ENCODE assay signal across 1 cellular context in genomic region chr15:45387379-45388007, GRCh38.
A peak's percentile ranks its signal among the peaks of the same experiment; 100 is the strongest.
TF ChIP-seq lines count a peak whose summit lies in the region.

No MANE protein-coding gene starts in this region.

TF ChIP-seq in HepG2, 621 proteins besides CTCF, POLR2A, EP300 and RAD21 (continued from another document and continues in another):
- TF ChIP-seq, protein P1, sequence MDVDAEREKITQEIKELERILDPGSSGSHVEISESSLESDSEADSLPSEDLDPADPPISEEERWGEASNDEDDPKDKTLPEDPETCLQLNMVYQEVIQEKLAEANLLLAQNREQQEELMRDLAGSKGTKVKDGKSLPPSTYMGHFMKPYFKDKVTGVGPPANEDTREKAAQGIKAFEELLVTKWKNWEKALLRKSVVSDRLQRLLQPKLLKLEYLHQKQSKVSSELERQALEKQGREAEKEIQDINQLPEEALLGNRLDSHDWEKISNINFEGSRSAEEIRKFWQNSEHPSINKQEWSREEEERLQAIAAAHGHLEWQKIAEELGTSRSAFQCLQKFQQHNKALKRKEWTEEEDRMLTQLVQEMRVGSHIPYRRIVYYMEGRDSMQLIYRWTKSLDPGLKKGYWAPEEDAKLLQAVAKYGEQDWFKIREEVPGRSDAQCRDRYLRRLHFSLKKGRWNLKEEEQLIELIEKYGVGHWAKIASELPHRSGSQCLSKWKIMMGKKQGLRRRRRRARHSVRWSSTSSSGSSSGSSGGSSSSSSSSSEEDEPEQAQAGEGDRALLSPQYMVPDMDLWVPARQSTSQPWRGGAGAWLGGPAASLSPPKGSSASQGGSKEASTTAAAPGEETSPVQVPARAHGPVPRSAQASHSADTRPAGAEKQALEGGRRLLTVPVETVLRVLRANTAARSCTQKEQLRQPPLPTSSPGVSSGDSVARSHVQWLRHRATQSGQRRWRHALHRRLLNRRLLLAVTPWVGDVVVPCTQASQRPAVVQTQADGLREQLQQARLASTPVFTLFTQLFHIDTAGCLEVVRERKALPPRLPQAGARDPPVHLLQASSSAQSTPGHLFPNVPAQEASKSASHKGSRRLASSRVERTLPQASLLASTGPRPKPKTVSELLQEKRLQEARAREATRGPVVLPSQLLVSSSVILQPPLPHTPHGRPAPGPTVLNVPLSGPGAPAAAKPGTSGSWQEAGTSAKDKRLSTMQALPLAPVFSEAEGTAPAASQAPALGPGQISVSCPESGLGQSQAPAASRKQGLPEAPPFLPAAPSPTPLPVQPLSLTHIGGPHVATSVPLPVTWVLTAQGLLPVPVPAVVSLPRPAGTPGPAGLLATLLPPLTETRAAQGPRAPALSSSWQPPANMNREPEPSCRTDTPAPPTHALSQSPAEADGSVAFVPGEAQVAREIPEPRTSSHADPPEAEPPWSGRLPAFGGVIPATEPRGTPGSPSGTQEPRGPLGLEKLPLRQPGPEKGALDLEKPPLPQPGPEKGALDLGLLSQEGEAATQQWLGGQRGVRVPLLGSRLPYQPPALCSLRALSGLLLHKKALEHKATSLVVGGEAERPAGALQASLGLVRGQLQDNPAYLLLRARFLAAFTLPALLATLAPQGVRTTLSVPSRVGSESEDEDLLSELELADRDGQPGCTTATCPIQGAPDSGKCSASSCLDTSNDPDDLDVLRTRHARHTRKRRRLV (CRISPR knock-in tag; IDR thresholded peaks at IDR 0.05): no peak
- TF ChIP-seq SMC3 (IDR thresholded peaks at IDR 0.05; ENCODE audit: low read length) (0 out of 2 replicates have a peak, but pooled peaks have one; percentile 6), ZNF878 (CRISPR knock-in tag; IDR thresholded peaks at IDR 0.05) (no peak), SAP130 (CRISPR knock-in tag; IDR thresholded peaks at IDR 0.05; ENCODE audit: low read depth) (peak; percentile 66), ADNP (CRISPR knock-in tag; IDR thresholded peaks at IDR 0.05) (no peak), FLYWCH1 (CRISPR knock-in tag; IDR thresholded peaks at IDR 0.05) (no peak), TIGD3 (CRISPR knock-in tag; IDR thresholded peaks at IDR 0.05; ENCODE audit: borderline replicate concordance) (no peak), ZNF7 (CRISPR knock-in tag; IDR thresholded peaks at IDR 0.05) (peak; percentile 95), TFAP4 (IDR thresholded peaks at IDR 0.05; ENCODE audit: borderline replicate concordance, low read depth) (peak; percentile 29; the same call in 1 of the 2 replicates), MED13 (CRISPR knock-in tag; IDR thresholded peaks at IDR 0.05) (peak; percentile 60; the same call in 1 of the 2 replicates), NFIB (CRISPR knock-in tag; IDR thresholded peaks at IDR 0.05; ENCODE audit: borderline replicate concordance) (no peak), SOX6 (IDR thresholded peaks at IDR 0.05) (no peak), SOX6 (CRISPR knock-in tag; IDR thresholded peaks at IDR 0.05) (peak; percentile 85), ELF3 (CRISPR knock-in tag; IDR thresholded peaks at IDR 0.05) (peak; percentile 43; the same call in 1 of the 2 replicates), ARID2 (CRISPR knock-in tag; IDR thresholded peaks at IDR 0.05; ENCODE audit: borderline replicate concordance) (0 out of 2 replicates have a peak, but pooled peaks have one; percentile 57), PHF20 (CRISPR knock-in tag; IDR thresholded peaks at IDR 0.05) (no peak), ZNF891 (CRISPR knock-in tag; IDR thresholded peaks at IDR 0.05) (no peak), NKX3-1 (CRISPR knock-in tag; IDR thresholded peaks at IDR 0.05) (peak; percentile 77; the same call in 1 of the 2 replicates), ZNF276 (CRISPR knock-in tag; IDR thresholded peaks at IDR 0.05; ENCODE audit: low read depth) (no peak), NFE2L2 (IDR thresholded peaks at IDR 0.05; ENCODE audit: low read length) (no peak), HOXA7 (CRISPR knock-in tag; IDR thresholded peaks at IDR 0.05) (no peak), ZMYM4 (CRISPR knock-in tag; IDR thresholded peaks at IDR 0.05) (no peak), PHB2 (IDR thresholded peaks at IDR 0.05; ENCODE audit: partially characterized antibody) (no peak), ZNF343 (CRISPR knock-in tag; IDR thresholded peaks at IDR 0.05) (no peak), ZNF30 (CRISPR knock-in tag; IDR thresholded peaks at IDR 0.05) (no peak), HNRNPH1 (optimal IDR thresholded peaks at IDR 0.05; ENCODE audit: low read depth, low read length) (no peak), ZNF563 (CRISPR knock-in tag; IDR thresholded peaks at IDR 0.05) (no peak), EHMT2 (IDR thresholded peaks at IDR 0.05; ENCODE audit: borderline replicate concordance, low read depth, low read length) (no peak), ZIK1 (CRISPR knock-in tag; IDR thresholded peaks at IDR 0.05; ENCODE audit: borderline replicate concordance, low read depth) (no peak), CCAR2 (optimal IDR thresholded peaks at IDR 0.05; ENCODE audit: low read depth, low read length) (no peak), PRPF4 (IDR thresholded peaks at IDR 0.05; ENCODE audit: low read depth, low read length, poor library complexity, severe bottlenecking) (no peak), ZNF451 (CRISPR knock-in tag; IDR thresholded peaks at IDR 0.05) (no peak), ZNF274 (CRISPR knock-in tag; IDR thresholded peaks at IDR 0.05) (no peak), NFKB2 (CRISPR knock-in tag; IDR thresholded peaks at IDR 0.05; ENCODE audit: borderline replicate concordance) (no peak), SCMH1 (CRISPR knock-in tag; IDR thresholded peaks at IDR 0.05; ENCODE audit: borderline replicate concordance) (no peak), SMYD3 (CRISPR knock-in tag; IDR thresholded peaks at IDR 0.05) (no peak), ISL2 (CRISPR knock-in tag; IDR thresholded peaks at IDR 0.05) (peak; percentile 97), SIX1 (CRISPR knock-in tag; IDR thresholded peaks at IDR 0.05; ENCODE audit: borderline replicate concordance) (0 out of 2 replicates have a peak, but pooled peaks have one; percentile 32), MIER3 (CRISPR knock-in tag; IDR thresholded peaks at IDR 0.05; ENCODE audit: borderline replicate concordance) (peak; percentile 49; the same call in 1 of the 2 replicates), POGZ (CRISPR knock-in tag; IDR thresholded peaks at IDR 0.05) (peak; percentile 64), ZNF737 (CRISPR knock-in tag; IDR thresholded peaks at IDR 0.05; ENCODE audit: borderline replicate concordance) (no peak), NFYC (CRISPR knock-in tag; IDR thresholded peaks at IDR 0.05) (no peak), HNRNPUL1 (IDR thresholded peaks at IDR 0.05; ENCODE audit: low read depth, low read length) (no peak), ARNTL (CRISPR knock-in tag; IDR thresholded peaks at IDR 0.05) (peak; percentile 61; the same call in 1 of the 2 replicates), IRF2 (CRISPR knock-in tag; IDR thresholded peaks at IDR 0.05) (peak; percentile 59; the same call in 1 of the 2 replicates), NFIC (IDR thresholded peaks at IDR 0.05; ENCODE audit: low read length) (peak; percentile 90), ZNF124 (CRISPR knock-in tag; IDR thresholded peaks at IDR 0.05) (peak; percentile 60; the same call in 1 of the 2 replicates), SOX13 (IDR thresholded peaks at IDR 0.05) (peak; percentile 34; the same call in 1 of the 2 replicates), SOX13 (CRISPR knock-in tag; conservative IDR thresholded peaks at IDR 0.05 in 1 of 2, IDR thresholded peaks at IDR 0.05 in 1 of 2) (peak in 1 of 2 experiments; percentile 80; a peak in 1 of 4 replicates)
- TF ChIP-seq, protein P2, sequence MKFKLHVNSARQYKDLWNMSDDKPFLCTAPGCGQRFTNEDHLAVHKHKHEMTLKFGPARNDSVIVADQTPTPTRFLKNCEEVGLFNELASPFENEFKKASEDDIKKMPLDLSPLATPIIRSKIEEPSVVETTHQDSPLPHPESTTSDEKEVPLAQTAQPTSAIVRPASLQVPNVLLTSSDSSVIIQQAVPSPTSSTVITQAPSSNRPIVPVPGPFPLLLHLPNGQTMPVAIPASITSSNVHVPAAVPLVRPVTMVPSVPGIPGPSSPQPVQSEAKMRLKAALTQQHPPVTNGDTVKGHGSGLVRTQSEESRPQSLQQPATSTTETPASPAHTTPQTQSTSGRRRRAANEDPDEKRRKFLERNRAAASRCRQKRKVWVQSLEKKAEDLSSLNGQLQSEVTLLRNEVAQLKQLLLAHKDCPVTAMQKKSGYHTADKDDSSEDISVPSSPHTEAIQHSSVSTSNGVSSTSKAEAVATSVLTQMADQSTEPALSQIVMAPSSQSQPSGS (CRISPR knock-in tag; IDR thresholded peaks at IDR 0.05): peak; percentile 77; the same call in 1 of the 2 replicates
- TF ChIP-seq, protein P3, sequence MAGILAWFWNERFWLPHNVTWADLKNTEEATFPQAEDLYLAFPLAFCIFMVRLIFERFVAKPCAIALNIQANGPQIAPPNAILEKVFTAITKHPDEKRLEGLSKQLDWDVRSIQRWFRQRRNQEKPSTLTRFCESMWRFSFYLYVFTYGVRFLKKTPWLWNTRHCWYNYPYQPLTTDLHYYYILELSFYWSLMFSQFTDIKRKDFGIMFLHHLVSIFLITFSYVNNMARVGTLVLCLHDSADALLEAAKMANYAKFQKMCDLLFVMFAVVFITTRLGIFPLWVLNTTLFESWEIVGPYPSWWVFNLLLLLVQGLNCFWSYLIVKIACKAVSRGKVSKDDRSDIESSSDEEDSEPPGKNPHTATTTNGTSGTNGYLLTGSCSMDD (CRISPR knock-in tag; IDR thresholded peaks at IDR 0.05): no peak
- TF ChIP-seq, protein P4, sequence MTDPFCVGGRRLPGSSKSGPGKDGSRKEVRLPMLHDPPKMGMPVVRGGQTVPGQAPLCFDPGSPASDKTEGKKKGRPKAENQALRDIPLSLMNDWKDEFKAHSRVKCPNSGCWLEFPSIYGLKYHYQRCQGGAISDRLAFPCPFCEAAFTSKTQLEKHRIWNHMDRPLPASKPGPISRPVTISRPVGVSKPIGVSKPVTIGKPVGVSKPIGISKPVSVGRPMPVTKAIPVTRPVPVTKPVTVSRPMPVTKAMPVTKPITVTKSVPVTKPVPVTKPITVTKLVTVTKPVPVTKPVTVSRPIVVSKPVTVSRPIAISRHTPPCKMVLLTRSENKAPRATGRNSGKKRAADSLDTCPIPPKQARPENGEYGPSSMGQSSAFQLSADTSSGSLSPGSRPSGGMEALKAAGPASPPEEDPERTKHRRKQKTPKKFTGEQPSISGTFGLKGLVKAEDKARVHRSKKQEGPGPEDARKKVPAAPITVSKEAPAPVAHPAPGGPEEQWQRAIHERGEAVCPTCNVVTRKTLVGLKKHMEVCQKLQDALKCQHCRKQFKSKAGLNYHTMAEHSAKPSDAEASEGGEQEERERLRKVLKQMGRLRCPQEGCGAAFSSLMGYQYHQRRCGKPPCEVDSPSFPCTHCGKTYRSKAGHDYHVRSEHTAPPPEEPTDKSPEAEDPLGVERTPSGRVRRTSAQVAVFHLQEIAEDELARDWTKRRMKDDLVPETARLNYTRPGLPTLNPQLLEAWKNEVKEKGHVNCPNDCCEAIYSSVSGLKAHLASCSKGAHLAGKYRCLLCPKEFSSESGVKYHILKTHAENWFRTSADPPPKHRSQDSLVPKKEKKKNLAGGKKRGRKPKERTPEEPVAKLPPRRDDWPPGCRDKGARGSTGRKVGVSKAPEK (CRISPR knock-in tag; IDR thresholded peaks at IDR 0.05; ENCODE audit: borderline replicate concordance): no peak
- TF ChIP-seq, protein P5, sequence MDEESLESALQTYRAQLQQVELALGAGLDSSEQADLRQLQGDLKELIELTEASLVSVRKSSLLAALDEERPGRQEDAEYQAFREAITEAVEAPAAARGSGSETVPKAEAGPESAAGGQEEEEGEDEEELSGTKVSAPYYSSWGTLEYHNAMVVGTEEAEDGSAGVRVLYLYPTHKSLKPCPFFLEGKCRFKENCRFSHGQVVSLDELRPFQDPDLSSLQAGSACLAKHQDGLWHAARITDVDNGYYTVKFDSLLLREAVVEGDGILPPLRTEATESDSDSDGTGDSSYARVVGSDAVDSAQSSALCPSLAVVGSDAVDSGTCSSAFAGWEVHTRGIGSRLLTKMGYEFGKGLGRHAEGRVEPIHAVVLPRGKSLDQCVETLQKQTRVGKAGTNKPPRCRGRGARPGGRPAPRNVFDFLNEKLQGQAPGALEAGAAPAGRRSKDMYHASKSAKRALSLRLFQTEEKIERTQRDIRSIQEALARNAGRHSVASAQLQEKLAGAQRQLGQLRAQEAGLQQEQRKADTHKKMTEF (CRISPR knock-in tag; IDR thresholded peaks at IDR 0.05): peak; percentile 65; the same call in 1 of the 2 replicates
- TF ChIP-seq, protein P6, sequence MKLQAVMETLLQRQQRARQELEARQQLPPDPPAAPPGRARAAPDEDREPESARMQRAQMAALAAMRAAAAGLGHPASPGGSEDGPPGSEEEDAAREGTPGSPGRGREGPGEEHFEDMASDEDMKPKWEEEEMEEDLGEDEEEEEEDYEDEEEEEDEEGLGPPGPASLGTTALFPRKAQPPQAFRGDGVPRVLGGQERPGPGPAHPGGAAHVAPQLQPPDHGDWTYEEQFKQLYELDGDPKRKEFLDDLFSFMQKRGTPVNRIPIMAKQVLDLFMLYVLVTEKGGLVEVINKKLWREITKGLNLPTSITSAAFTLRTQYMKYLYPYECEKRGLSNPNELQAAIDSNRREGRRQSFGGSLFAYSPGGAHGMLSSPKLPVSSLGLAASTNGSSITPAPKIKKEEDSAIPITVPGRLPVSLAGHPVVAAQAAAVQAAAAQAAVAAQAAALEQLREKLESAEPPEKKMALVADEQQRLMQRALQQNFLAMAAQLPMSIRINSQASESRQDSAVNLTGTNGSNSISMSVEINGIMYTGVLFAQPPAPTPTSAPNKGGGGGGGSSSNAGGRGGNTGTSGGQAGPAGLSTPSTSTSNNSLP (IDR thresholded peaks at IDR 0.05; ENCODE audit: low read depth, low read length): peak; percentile 93
